In the genomic region with DNA sequence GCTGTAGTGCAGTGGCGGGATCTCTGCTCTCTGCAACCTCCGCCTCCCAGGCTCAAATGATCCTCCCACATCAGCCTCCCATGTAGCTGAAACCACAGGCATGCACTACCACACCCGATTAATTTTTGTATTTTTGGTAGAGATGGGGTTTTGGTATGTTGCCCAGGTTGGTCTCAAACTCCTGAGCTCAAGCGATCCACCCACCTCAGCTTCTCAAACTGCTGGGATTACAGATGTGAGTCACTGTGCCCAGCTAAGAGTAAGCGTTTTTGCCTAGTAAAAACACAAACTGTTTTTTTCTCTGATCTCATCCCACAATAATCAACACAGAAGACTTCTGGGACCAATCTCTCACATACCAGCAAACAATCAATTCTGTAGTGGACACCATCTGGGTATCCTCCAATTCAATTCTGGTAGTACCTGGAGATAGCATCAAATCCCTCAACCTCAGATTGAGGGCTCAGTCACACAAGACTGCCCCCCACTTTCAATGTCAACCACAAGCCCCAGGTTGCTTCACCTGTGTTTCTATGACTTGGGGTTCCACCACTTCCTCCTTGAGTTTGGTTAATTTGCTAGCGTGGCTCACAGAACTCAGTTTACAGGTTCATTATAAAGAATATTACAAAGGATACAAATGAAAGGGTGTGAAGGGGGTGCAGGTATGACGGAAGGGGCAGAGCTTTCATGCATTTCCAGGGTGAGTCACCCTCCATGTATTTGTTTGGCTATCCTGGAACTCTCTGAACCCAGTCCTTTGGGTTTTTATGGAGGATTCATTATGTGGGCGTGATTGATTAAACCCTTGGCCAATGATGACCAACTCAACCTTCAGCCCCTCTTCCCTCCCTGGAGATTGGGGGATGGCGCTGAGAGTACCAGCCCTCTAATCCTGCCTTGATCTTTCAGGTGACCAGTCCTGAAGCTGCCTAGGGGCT, we compare ENCODE assay signal across 20 cellular contexts. TPM values are rescaled to one million over a fixed set of nuclear protein-coding genes. Genes with fewer than 3 reads are reported as not detected.
DNase-seq lines count a peak whose midpoint lies in the region; ATAC-seq and TF ChIP-seq lines count a peak whose summit lies in the region.
"Had no signal": no experiment of that assay in that cellular context is flagged by ENCODE, and none has a peak within 500 bp of the region (broad histone marks: within the 10 kb centered on the region; RNA-seq: fewer than 3 reads in every experiment).

No MANE protein-coding gene starts in this region.

- no peak overlapping the region for H3K27ac ChIP-seq in mammary epithelial cell (ENCODE audit: insufficient read depth, low read depth, low read length)
- H3K27ac ChIP-seq: heart left ventricle, neutrophil, SJCRH30, spleen, testis, VCaP had no signal

- no peaks in the 10 kb centered on the region for H3K27me3 ChIP-seq in mammary epithelial cell (ENCODE audit: insufficient read depth, low read length)
- H3K27me3 ChIP-seq: heart left ventricle, neutrophil, SJCRH30, spleen, testis had no signal

- H3K79me2 ChIP-seq in mammary epithelial cell (ENCODE audit: insufficient read depth, low read length), result no peaks in the 10 kb centered on the region

- in situ Hi-C loops in mammary epithelial cell (cut with MboI; ENCODE audit: low sequenced_read_pairs in 2 of 2), result loop anchor here in 1 of 2 donors (10.0 kb wide), 1 partner anchor 560 kb away; no protein-coding TSS in a partner anchor

- WGBS in mammary epithelial cell (ENCODE audit: low coverage, missing lambda C conversion rate), result 75% methylated on average over 9 of the region's 9 CpGs

- CTCF ChIA-PET in mammary epithelial cell (lab: Charles Lee; ENCODE audit: low non-redundant PET), result no interaction called here

- no peaks in the 10 kb centered on the region for H4K20me1 ChIP-seq in mammary epithelial cell (ENCODE audit: insufficient read depth, low read length)

- H3K4me3 ChIP-seq in mammary epithelial cell (replicated peaks in 1 of 3; ENCODE audit: insufficient read depth in 1 of 3, low read depth in 2 of 3, low read length in 3 of 3), result no peak overlapping the region
- H3K4me3 ChIP-seq: heart left ventricle, SJCRH30, spleen, testis had no signal

- BruUV-seq in mammary epithelial cell (replicated peaks; lab: Mats Ljungman, UMichigan), result no TSS peak

- ATAC-seq in GM18502 (IDR thresholded peaks at IDR 0.05; ENCODE audit: poor library complexity, unreplicated experiment), result no peak
- ATAC-seq: heart left ventricle, left ventricle myocardium superior, T-helper 17 cell had no signal

- intact Hi-C loops in mammary epithelial cell (cut with micrococcal nuclease), result loop anchor here (10.0 kb wide), 1 partner anchor 780 kb away; no protein-coding TSS in a partner anchor

- H3K9me3 ChIP-seq in mammary epithelial cell (replicated peaks; ENCODE audit: insufficient read depth, low read length), result no peaks in the 10 kb centered on the region
- H3K9me3 ChIP-seq: heart left ventricle, neutrophil, SJCRH30, spleen, testis had no signal

- no peak overlapping the region for H2AFZ ChIP-seq in mammary epithelial cell (ENCODE audit: low read depth, low read length)

- H3K36me3 ChIP-seq in mammary epithelial cell (ENCODE audit: insufficient read depth, low read length), result no peaks in the 10 kb centered on the region
- H3K36me3 ChIP-seq: heart left ventricle, neutrophil, SJCRH30, spleen had no signal

- no peaks in the 10 kb centered on the region for H3K4me1 ChIP-seq in mammary epithelial cell (ENCODE audit: insufficient read depth, low read length)

- DNase-seq in stimulated activated CD4-positive, alpha-beta T cell treated with anti-CD3 and anti-CD28 coated beads, Interleukin-15, amount 100 ng/mL, for 24 hours, result peak; percentile 2
- no peak for DNase-seq in stimulated activated CD4-positive, alpha-beta T cell treated with anti-CD3 and anti-CD28 coated beads, Interleukin-4, amount 100 ng/mL, for 24 hours
- DNase-seq in LoVo (ENCODE audit: low spot score) (peak; percentile 21), mammary epithelial cell (peak; percentile 3), MV-4-11 (lab: John Stamatoyannopoulos, UW) (no peak), DMS 273 treated with DMSO at 0.1 percent for 48 hours (lab: John Stamatoyannopoulos, UW) (no peak)
- DNase-seq: CD4-positive, alpha-beta T cell; DND-41; effector CD8-positive, alpha-beta T cell; heart left ventricle; left ventricle myocardium superior; NCI-H146; NCI-H774; SJCRH30; spleen; T-helper 17 cell; testis had no signal

- TF ChIP-seq CTCF in mammary epithelial cell (conservative IDR thresholded peaks at IDR 0.05 in 1 of 2, IDR thresholded peaks at IDR 0.05 in 1 of 2; ENCODE audit: extremely low read depth in 1 of 2, insufficient read depth in 1 of 2, low read depth in 1 of 2, low read length in 2 of 2), result no peak

- no peak overlapping the region for H3K9ac ChIP-seq in mammary epithelial cell (ENCODE audit: insufficient read depth, low read length)

- H3K4me2 ChIP-seq in mammary epithelial cell (ENCODE audit: insufficient read depth, low read depth, low read length), result no peak overlapping the region

- dilution Hi-C loops in mammary epithelial cell (cut with HindIII; ENCODE audit: low sequenced_read_pairs), result no loop called here

RNA-seq across cellular contexts. Expression of gene RHOU, which starts 40.0 kb away (rescaled TPM):
- total RNA-seq in mammary epithelial cell, result under 1 TPM; 0.14 to 0.67 TPM
- 0.01 TPM for polyA plus RNA-seq in mammary epithelial cell
- not detected for polyA minus RNA-seq in mammary epithelial cell

Comparison
In these comparisons a context has a peak if more than half of its experiments do, and no peak if none do; other contexts are left out.
1. DNase-seq: peak in stimulated activated CD4-positive, alpha-beta T cell treated with anti-CD3 and anti-CD28 coated beads, Interleukin-15, amount 100 ng/mL, for 24 hours (single experiment), LoVo (single experiment) and mammary epithelial cell (single experiment); none in stimulated activated CD4-positive, alpha-beta T cell treated with anti-CD3 and anti-CD28 coated beads, Interleukin-4, amount 100 ng/mL, for 24 hours (single experiment), MV-4-11 (single experiment) and DMS 273 treated with DMSO at 0.1 percent for 48 hours (single experiment).